ENCODE assay signal across 16 cellular contexts in the genomic region with DNA sequence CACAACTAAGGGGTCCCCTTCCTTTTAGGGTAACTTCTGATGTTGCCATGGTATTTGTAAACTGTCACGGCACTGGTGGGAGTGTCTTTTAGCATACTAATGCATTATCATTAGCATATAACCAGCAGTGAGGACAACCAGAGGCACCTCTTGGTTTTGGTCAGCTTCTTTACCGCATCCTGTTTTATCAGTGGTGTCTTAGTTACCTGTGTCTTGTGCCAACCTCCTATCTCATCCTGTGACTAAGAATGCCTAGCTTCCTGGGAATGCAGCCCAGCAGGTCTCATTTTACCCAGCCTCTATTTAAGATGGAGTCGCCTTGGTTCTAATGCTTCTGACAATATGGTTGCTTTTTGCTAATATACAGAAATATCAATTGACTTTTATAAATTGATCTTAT. TPM values are rescaled to one million over a fixed set of nuclear protein-coding genes. Genes with fewer than 3 reads are reported as not detected.
DNase-seq lines count a peak whose midpoint lies in the region; ATAC-seq, FAIRE-seq and TF ChIP-seq lines count a peak whose summit lies in the region.
"Had no signal": no experiment of that assay in that cellular context is flagged by ENCODE, and none has a peak within 500 bp of the region (broad histone marks: within the 10 kb centered on the region; RNA-seq: fewer than 3 reads in every experiment).

No MANE protein-coding gene starts in this region.

- no peaks in the 10 kb centered on the region for H3K27me3 ChIP-seq in bronchial epithelial cell (ENCODE audit: control insufficient read depth, insufficient read depth, low read length)
- no peaks in the 10 kb centered on the region for H3K27me3 ChIP-seq in effector memory CD4-positive, alpha-beta T cell (replicated peaks; ENCODE audit: control insufficient read depth, insufficient read depth, low read length, poor library complexity, severe bottlenecking)

- no peaks in the 10 kb centered on the region for H3K36me3 ChIP-seq in bronchial epithelial cell (ENCODE audit: control insufficient read depth, insufficient read depth, low read length)
- H3K36me3 ChIP-seq in effector memory CD4-positive, alpha-beta T cell (ENCODE audit: control insufficient read depth, insufficient read depth, low read length) = no peaks in the 10 kb centered on the region
- H3K36me3 ChIP-seq: HAP-1 had no signal

- POLR2A ChIA-PET in activated CD4-positive, alpha-beta T cell treated with anti-CD3 and anti-CD28 coated beads, Interleukin-2, amount 10 ng/mL, durations not matched to agents 7 days and 5 days (lab: Charles Lee) = interaction anchor here (0.8 kb wide), 1 partner anchor 95 kb away, joined by 3 read pairs; no protein-coding TSS in a partner anchor

- peaks cover 6% of the 10 kb centered on the region for H3K4me1 Mint-ChIP-seq in stimulated activated naive CD8-positive, alpha-beta T cell treated with anti-CD3 and anti-CD28 coated beads, Interleukin-15, amount 100 ng/mL, for 72 hours
- no peaks in the 10 kb centered on the region for H3K4me1 Mint-ChIP-seq in stimulated activated effector memory CD8-positive, alpha-beta T cell treated with anti-CD3 and anti-CD28 coated beads, Interleukin-12 subunit alpha, Interleukin-12 subunit beta, amount 100 ng/mL, for 72 hours
- H3K4me1 Mint-ChIP-seq in activated CD4-positive, alpha-beta T cell treated with anti-CD3 and anti-CD28 coated beads, Interleukin-2, amount 10 ng/mL, durations not matched to agents 7 days and 5 days = peaks cover 5% of the 10 kb centered on the region

- no peaks in the 10 kb centered on the region for H3K27me3 Mint-ChIP-seq in stimulated activated naive CD8-positive, alpha-beta T cell treated with anti-CD3 and anti-CD28 coated beads, Interleukin-15, amount 100 ng/mL, for 72 hours
- no peaks in the 10 kb centered on the region for H3K27me3 Mint-ChIP-seq in activated CD4-positive, alpha-beta T cell treated with anti-CD3 and anti-CD28 coated beads, Interleukin-2, amount 10 ng/mL, durations not matched to agents 7 days and 5 days

- no peaks in the 10 kb centered on the region for H3K36me3 Mint-ChIP-seq in stimulated activated effector memory CD8-positive, alpha-beta T cell treated with anti-CD3 and anti-CD28 coated beads, Interleukin-12 subunit alpha, Interleukin-12 subunit beta, amount 100 ng/mL, for 72 hours
- H3K36me3 Mint-ChIP-seq in activated CD4-positive, alpha-beta T cell treated with anti-CD3 and anti-CD28 coated beads, Interleukin-2, amount 10 ng/mL, durations not matched to agents 7 days and 5 days (ENCODE audit: low read depth) = no peaks in the 10 kb centered on the region

- CTCF ChIA-PET in activated CD4-positive, alpha-beta T cell treated with anti-CD3 and anti-CD28 coated beads, Interleukin-2, amount 10 ng/mL, durations not matched to agents 7 days and 5 days (lab: Charles Lee) = interaction anchor here (0.7 to 0.8 kb wide), 2 partner anchors 61 to 96 kb away, joined by 3 read pairs; no protein-coding TSS in a partner anchor

- H3K4me3 ChIP-seq in bronchial epithelial cell (ENCODE audit: low read depth, low read length) = no peak overlapping the region
- no peak overlapping the region for H3K4me3 ChIP-seq in effector memory CD4-positive, alpha-beta T cell (ENCODE audit: insufficient read depth, low read depth, low read length, poor library complexity, severe bottlenecking)
- H3K4me3 ChIP-seq: HAP-1 had no signal

- ATAC-seq in stimulated activated naive CD8-positive, alpha-beta T cell treated with anti-CD3 and anti-CD28 coated beads, Interleukin-15, amount 100 ng/mL, for 72 hours = peak; percentile 64
- ATAC-seq in stimulated activated naive CD8-positive, alpha-beta T cell treated with anti-CD3 and anti-CD28 coated beads, Interleukin-15, Interleukin-2, amounts not matched to agents 100 U/mL and 50 U/mL, for 24 hours = no peak
- peak; percentile 73 for ATAC-seq in stimulated activated effector memory CD8-positive, alpha-beta T cell treated with anti-CD3 and anti-CD28 coated beads, Interleukin-12 subunit alpha, Interleukin-12 subunit beta, amount 100 ng/mL, for 72 hours

- H3K4me3 Mint-ChIP-seq in stimulated activated naive CD8-positive, alpha-beta T cell treated with anti-CD3 and anti-CD28 coated beads, Interleukin-15, amount 100 ng/mL, for 72 hours = no peak overlapping the region
- H3K4me3 Mint-ChIP-seq in stimulated activated effector memory CD8-positive, alpha-beta T cell treated with anti-CD3 and anti-CD28 coated beads, Interleukin-12 subunit alpha, Interleukin-12 subunit beta, amount 100 ng/mL, for 72 hours = no peak overlapping the region
- no peak overlapping the region for H3K4me3 Mint-ChIP-seq in activated CD4-positive, alpha-beta T cell treated with anti-CD3 and anti-CD28 coated beads, Interleukin-2, amount 10 ng/mL, durations not matched to agents 7 days and 5 days

- no peak for FAIRE-seq in bronchial epithelial cell (lab: Jason Lieb, UNC)

- no peak for TF ChIP-seq CTCF in bronchial epithelial cell (IDR thresholded peaks at IDR 0.05; ENCODE audit: insufficient read depth, low read length, severe bottlenecking)

- no peak overlapping the region for H3K27ac ChIP-seq in effector memory CD4-positive, alpha-beta T cell (ENCODE audit: insufficient read depth, low read length, poor library complexity, severe bottlenecking)
- H3K27ac ChIP-seq: C4-2B, HL-60 had no signal

- DNase-seq in stimulated activated naive CD8-positive, alpha-beta T cell treated with anti-CD3 and anti-CD28 coated beads, Interleukin-15, amount 100 ng/mL, for 72 hours = no peak
- DNase-seq in stimulated activated naive CD8-positive, alpha-beta T cell treated with anti-CD3 and anti-CD28 coated beads, Interleukin-15, Interleukin-2, amounts not matched to agents 100 U/mL and 50 U/mL, for 24 hours = no peak
- peak; percentile 39 for DNase-seq in NCI-H226
- DNase-seq in bronchial epithelial cell (ENCODE audit: low read depth) = peak; percentile 85
- no peak for DNase-seq in stimulated activated effector memory CD8-positive, alpha-beta T cell treated with anti-CD3 and anti-CD28 coated beads, Interleukin-12 subunit alpha, Interleukin-12 subunit beta, amount 100 ng/mL, for 72 hours (ENCODE audit: low spot score in 2 of 2)
- DNase-seq in NOMO-1 treated with dmso at 0.1 percent for 144 hours (lab: John Stamatoyannopoulos, UW; ENCODE audit: unreplicated experiment) = no peak
- DNase-seq in effector memory CD4-positive, alpha-beta T cell = no peak
- no peak for DNase-seq in activated CD4-positive, alpha-beta T cell treated with anti-CD3 and anti-CD28 coated beads, Interleukin-2, amount 10 ng/mL, durations not matched to agents 7 days and 5 days
- DNase-seq: KBM-7, NCI-H1436, NCI-H2081 treated with DMSO at 0.1 percent for 48 hours, NCI-H510A treated with DMSO at 0.1 percent for 48 hours, NCI-H82 had no signal

- H3K4me1 ChIP-seq in effector memory CD4-positive, alpha-beta T cell (ENCODE audit: control insufficient read depth, insufficient read depth, low read length, poor library complexity, severe bottlenecking) = no peaks in the 10 kb centered on the region

- no peaks in the 10 kb centered on the region for H3K9me3 ChIP-seq in effector memory CD4-positive, alpha-beta T cell (ENCODE audit: control insufficient read depth, low read length)
- H3K9me3 ChIP-seq: HAP-1 had no signal

- H3K9me3 Mint-ChIP-seq in stimulated activated naive CD8-positive, alpha-beta T cell treated with anti-CD3 and anti-CD28 coated beads, Interleukin-15, amount 100 ng/mL, for 72 hours = no peaks in the 10 kb centered on the region
- no peaks in the 10 kb centered on the region for H3K9me3 Mint-ChIP-seq in stimulated activated effector memory CD8-positive, alpha-beta T cell treated with anti-CD3 and anti-CD28 coated beads, Interleukin-12 subunit alpha, Interleukin-12 subunit beta, amount 100 ng/mL, for 72 hours
- no peaks in the 10 kb centered on the region for H3K9me3 Mint-ChIP-seq in activated CD4-positive, alpha-beta T cell treated with anti-CD3 and anti-CD28 coated beads, Interleukin-2, amount 10 ng/mL, durations not matched to agents 7 days and 5 days

- H3K27ac Mint-ChIP-seq in stimulated activated naive CD8-positive, alpha-beta T cell treated with anti-CD3 and anti-CD28 coated beads, Interleukin-15, amount 100 ng/mL, for 72 hours = no peak overlapping the region
- H3K27ac Mint-ChIP-seq in stimulated activated effector memory CD8-positive, alpha-beta T cell treated with anti-CD3 and anti-CD28 coated beads, Interleukin-12 subunit alpha, Interleukin-12 subunit beta, amount 100 ng/mL, for 72 hours = no peak overlapping the region
- no peak overlapping the region for H3K27ac Mint-ChIP-seq in activated CD4-positive, alpha-beta T cell treated with anti-CD3 and anti-CD28 coated beads, Interleukin-2, amount 10 ng/mL, durations not matched to agents 7 days and 5 days

RNA-seq across cellular contexts. Expression of a gene that starts 54.9 kb away (rescaled TPM):
- total RNA-seq in bronchial epithelial cell = 5.0 and 7.2 TPM in 2 replicates
- total RNA-seq in activated CD4-positive, alpha-beta T cell treated with anti-CD3 and anti-CD28 coated beads, Interleukin-2, amount 10 ng/mL, durations not matched to agents 7 days and 5 days = 10 to 100 TPM in 1 of 2 experiments, 1 to 10 TPM in 1; 9.7 to 11.4 TPM

Comparison
In these comparisons a context has a peak if more than half of its experiments do, and no peak if none do; other contexts are left out.
1. DNase-seq: peak in NCI-H226 (single experiment) and bronchial epithelial cell (single experiment); none in stimulated activated naive CD8-positive, alpha-beta T cell treated with anti-CD3 and anti-CD28 coated beads, Interleukin-15, amount 100 ng/mL, for 72 hours (0 of 2), stimulated activated naive CD8-positive, alpha-beta T cell treated with anti-CD3 and anti-CD28 coated beads, Interleukin-15, Interleukin-2, amounts not matched to agents 100 U/mL and 50 U/mL, for 24 hours (single experiment), stimulated activated effector memory CD8-positive, alpha-beta T cell treated with anti-CD3 and anti-CD28 coated beads, Interleukin-12 subunit alpha, Interleukin-12 subunit beta, amount 100 ng/mL, for 72 hours (0 of 2), NOMO-1 treated with dmso at 0.1 percent for 144 hours (single experiment), effector memory CD4-positive, alpha-beta T cell (0 of 3) and activated CD4-positive, alpha-beta T cell treated with anti-CD3 and anti-CD28 coated beads, Interleukin-2, amount 10 ng/mL, durations not matched to agents 7 days and 5 days (single experiment).